20 cellular contexts compared by ENCODE assay signal in genomic region chr16:75929056-75929455, GRCh38.
"Had no signal": no experiment of that assay in that cellular context is flagged by ENCODE, and none has a peak within 500 bp of the region (broad histone marks: within the 10 kb centered on the region; RNA-seq: fewer than 3 reads in every experiment).

No MANE protein-coding gene starts in this region.

- H3K4me3 ChIP-seq: SJCRH30 had no signal

- ATAC-seq: activated T-cell treated with anti-CD3 and anti-CD28 coated beads, Interleukin-2, amount 50 U/mL, for 4 hours; Right ventricle myocardium inferior had no signal

- DNase-seq: activated CD4-positive, alpha-beta memory T cell treated with anti-CD3 and anti-CD28 coated beads for 36 hours; activated CD4-positive, alpha-beta T cell treated with anti-CD3 and anti-CD28 coated beads, Interleukin-2, amount 10 ng/mL, durations not matched to agents 7 days and 5 days; activated CD4-positive, CD25-positive, alpha-beta regulatory T cell; activated CD8-positive, alpha-beta memory T cell treated with anti-CD3 and anti-CD28 coated beads for 24 hours; activated effector memory CD4-positive, alpha-beta T cell treated with anti-CD3 and anti-CD28 coated beads, Interleukin-2, amount 50 U/mL, for 16 hours; activated naive CD4-positive, alpha-beta T cell treated with Interleukin-2 at 50 U/mL for 16 hours; activated T-cell treated with anti-CD3 and anti-CD28 coated beads, Interleukin-2, amount 50 U/mL, for 4 hours; central memory CD4-positive, alpha-beta T cell; Kasumi-1; NCI-H1092; NCI-H1417; NCI-H1930; NCI-H2107; NCI-H2171 treated with DMSO at 0.1 percent for 48 hours; NCI-H526 treated with DMSO at 0.1 percent for 48 hours; NCI-H82; SJCRH30; SK-N-SH; T-helper 1 cell had no signal
